ENCODE assay signal across 26 cellular contexts in the genomic region with DNA sequence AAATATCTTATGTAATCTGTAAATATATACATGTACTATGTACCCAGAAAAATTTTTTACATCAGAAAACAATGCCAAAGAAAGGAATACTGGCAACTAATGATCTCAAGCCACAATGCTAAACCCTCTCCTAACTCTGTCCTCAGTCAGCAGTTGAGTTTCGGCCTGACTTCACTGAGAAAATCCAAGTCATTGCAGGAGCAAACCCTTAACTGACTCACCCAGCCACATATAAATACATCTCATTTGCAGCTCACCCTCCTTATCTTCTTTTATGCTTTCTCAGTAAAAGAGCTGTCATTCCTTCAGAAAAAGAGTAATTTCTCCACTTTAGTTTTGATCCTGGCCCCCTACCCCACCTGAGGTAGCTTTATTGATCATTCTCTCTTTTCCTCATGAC.
"Had no signal": no experiment of that assay in that cellular context is flagged by ENCODE, and none has a peak within 500 bp of the region (broad histone marks: within the 10 kb centered on the region; RNA-seq: fewer than 3 reads in every experiment).

No MANE protein-coding gene starts in this region.

- H3K27ac ChIP-seq: KMS-11, Peyer's patch had no signal

- DNase-seq: activated CD4-positive, alpha-beta T cell treated with anti-CD3 and anti-CD28 coated beads for 48 hours; activated CD4-positive, alpha-beta T cell treated with anti-CD3 and anti-CD28 coated beads, Interleukin-2, amount 50 U/mL, for 4 hours; activated CD4-positive, CD25-positive, alpha-beta regulatory T cell treated with anti-CD3 and anti-CD28 coated beads, Interleukin-2, amount 50 U/mL, for 72 hours; activated CD8-positive, alpha-beta memory T cell treated with anti-CD3 and anti-CD28 coated beads for 24 hours; activated effector memory CD4-positive, alpha-beta T cell treated with anti-CD3 and anti-CD28 coated beads, Interleukin-2, amount 50 U/mL, for 16 hours; activated naive CD4-positive, alpha-beta T cell treated with Interleukin-2 at 50 U/mL for 16 hours; activated naive CD8-positive, alpha-beta T cell treated with anti-CD3 and anti-CD28 coated beads, Interleukin-2, amount 50 U/mL, for 24 hours; activated T-cell treated with anti-CD3 and anti-CD28 coated beads, Interleukin-2, amount 50 U/mL, for 48 hours; amygdala; central memory CD4-positive, alpha-beta T cell; NCI-H1092; NCI-H1417; NCI-H1930; NCI-H2107; NCI-H2171 treated with DMSO at 0.1 percent for 48 hours; NCI-H226; NCI-H526; NCI-H82; NK-92 treated with Interleukin-12 subunit alpha and Interleukin-12 subunit beta, amount 100 ng/mL, for 24 hours; OCI-M1; Peyer's patch; SHP77 treated with DMSO at 0.1 percent for 48 hours had no signal

- H3K4me2 ChIP-seq: KMS-11 had no signal

- H3K27ac Mint-ChIP-seq: activated naive CD4-positive, alpha-beta T cell treated with anti-CD3 and anti-CD28 coated beads, Interleukin-2, amount 50 U/mL, for 72 hours; activated naive CD8-positive, alpha-beta T cell treated with anti-CD3 and anti-CD28 coated beads, Interleukin-2, amount 50 U/mL, for 24 hours; T-helper 1 cell treated with Interleukin-12 subunit alpha and Interleukin-12 subunit beta and Interleukin-4 antibody, amounts not matched to agents 30 μg/mL and 1 μg/mL, for 36 hours; WTC11 had no signal

- H3K27me3 ChIP-seq: Peyer's patch had no signal

- H3K4me1 Mint-ChIP-seq: activated naive CD8-positive, alpha-beta T cell treated with anti-CD3 and anti-CD28 coated beads, Interleukin-2, amount 50 U/mL, for 24 hours; WTC11 had no signal

- H3K4me3 ChIP-seq: Peyer's patch had no signal

- H3K4me3 Mint-ChIP-seq: activated naive CD8-positive, alpha-beta T cell treated with anti-CD3 and anti-CD28 coated beads, Interleukin-2, amount 50 U/mL, for 24 hours; T-helper 1 cell treated with Interleukin-12 subunit alpha and Interleukin-12 subunit beta and Interleukin-4 antibody, amounts not matched to agents 30 μg/mL and 1 μg/mL, for 36 hours; WTC11 had no signal

- H3K9ac ChIP-seq: KMS-11 had no signal

- H3K36me3 ChIP-seq: Peyer's patch had no signal

- ATAC-seq: activated naive CD4-positive, alpha-beta T cell treated with anti-CD3 and anti-CD28 coated beads, Interleukin-2, amount 50 U/mL, for 72 hours; activated naive CD8-positive, alpha-beta T cell treated with anti-CD3 and anti-CD28 coated beads, Interleukin-2, amount 50 U/mL, for 24 hours; WTC11 had no signal

- H3K4me1 ChIP-seq: Peyer's patch had no signal
